In genomic region chr18:24987271-24987932, GRCh38 we compare ENCODE assay signal across 13 cellular contexts.
DNase-seq lines count a peak whose midpoint lies in the region; ATAC-seq and TF ChIP-seq lines count a peak whose summit lies in the region.
"Had no signal": no experiment of that assay in that cellular context is flagged by ENCODE, and none has a peak within 500 bp of the region (broad histone marks: within the 10 kb centered on the region; RNA-seq: fewer than 3 reads in every experiment).

No MANE protein-coding gene starts in this region.

- H3K4me1 ChIP-seq in heart left ventricle: peaks cover 0 to 34% (median 9%) of the 10 kb centered on the region in 12 donors
- H3K4me1 ChIP-seq: adrenal gland had no signal

- H3K36me3 ChIP-seq in heart left ventricle: no peaks in the 10 kb centered on the region
- H3K36me3 ChIP-seq: adrenal gland had no signal

- peak overlapping the region; percentile 6 to 73 (median 55) for H3K27ac ChIP-seq in heart left ventricle
- H3K27ac ChIP-seq: adrenal gland had no signal

- DNase-seq in AG09319 (ENCODE audit: extremely low read depth, low read depth) (peak; percentile 32), heart left ventricle (peak in 3 of 5 donors; percentile 25 to 59 (median 41)), omental fat pad (ENCODE audit: low spot score) (no peak), NCI-H2029 (lab: John Stamatoyannopoulos, UW) (no peak)
- DNase-seq in stimulated activated CD4-positive, alpha-beta T cell treated with anti-CD3 and anti-CD28 coated beads, Interleukin-2, amount 100 ng/mL, for 48 hours: no peak
- no peak for DNase-seq in activated CD4-positive, alpha-beta T cell treated with anti-CD3 and anti-CD28 coated beads for 36 hours
- DNase-seq: activated CD8-positive, alpha-beta memory T cell treated with anti-CD3 and anti-CD28 coated beads for 24 hours; adrenal gland; NCI-H82; stimulated activated naive CD4-positive, alpha-beta T cell; T-helper 1 cell had no signal

- no peak for TF ChIP-seq CTCF in AG09319 (IDR thresholded peaks at IDR 0.05; ENCODE audit: low read depth, low read length)
- TF ChIP-seq CTCF in heart left ventricle (IDR thresholded peaks at IDR 0.05): no peak
- no peak for TF ChIP-seq CTCF in omental fat pad (IDR thresholded peaks at IDR 0.05)

- H3K27ac Mint-ChIP-seq in activated CD4-positive, alpha-beta T cell treated with anti-CD3 and anti-CD28 coated beads for 36 hours: no peak overlapping the region

- H3K36me3 Mint-ChIP-seq in activated CD4-positive, alpha-beta T cell treated with anti-CD3 and anti-CD28 coated beads for 36 hours (ENCODE audit: low read depth): no peaks in the 10 kb centered on the region

- H3K27me3 ChIP-seq in heart left ventricle: no peaks in the 10 kb centered on the region
- H3K27me3 ChIP-seq: adrenal gland had no signal

- intact Hi-C loops in heart left ventricle (cut with DNase I): loop anchor here in 3 of 10 donors (5.0 to 10.0 kb wide), 3 partner anchors 57 to 365 kb away; partner anchors contain the start of gene ZNF521 (in 2 of the 3)
- intact Hi-C loops in activated CD4-positive, alpha-beta T cell treated with anti-CD3 and anti-CD28 coated beads for 36 hours (cut with DNase I, micrococcal nuclease): no loop called here

- peak; percentile 90 for ATAC-seq in SK-N-SH treated with all-trans-retinoic acid at 6 μM for 48 hours
- peak; percentile 70 to 83 (median 74) for ATAC-seq in heart left ventricle
- peak; percentile 13 for ATAC-seq in omental fat pad (ENCODE audit: low FRiP score)
- ATAC-seq in HG02763 (IDR thresholded peaks at IDR 0.05; ENCODE audit: unreplicated experiment): no peak
- no peak for ATAC-seq in activated CD4-positive, alpha-beta T cell treated with anti-CD3 and anti-CD28 coated beads for 36 hours

- no peaks in the 10 kb centered on the region for H3K4me1 Mint-ChIP-seq in activated CD4-positive, alpha-beta T cell treated with anti-CD3 and anti-CD28 coated beads for 36 hours

- H3K4me3 Mint-ChIP-seq in activated CD4-positive, alpha-beta T cell treated with anti-CD3 and anti-CD28 coated beads for 36 hours: no peak overlapping the region

- peak overlapping the region in 7 of 12 donors; percentile 13 to 42 (median 26) for H3K4me3 ChIP-seq in heart left ventricle
- H3K4me3 ChIP-seq: adrenal gland had no signal

- POLR2A ChIA-PET in activated CD4-positive, alpha-beta T cell treated with anti-CD3 and anti-CD28 coated beads for 36 hours (lab: Charles Lee): no interaction called here

- peaks cover 2% of the 10 kb centered on the region for H3K27me3 Mint-ChIP-seq in activated CD4-positive, alpha-beta T cell treated with anti-CD3 and anti-CD28 coated beads for 36 hours

- 48 to 57% (median 52%) methylated on average over 8 of the region's 8 CpGs for WGBS in heart left ventricle, 4 donors

- H3K9me3 ChIP-seq in heart left ventricle: no peaks in the 10 kb centered on the region
- H3K9me3 ChIP-seq: adrenal gland had no signal

- H3K9me3 Mint-ChIP-seq in activated CD4-positive, alpha-beta T cell treated with anti-CD3 and anti-CD28 coated beads for 36 hours (ENCODE audit: low read depth): no peaks in the 10 kb centered on the region

- TF ChIP-seq POLR2A in heart left ventricle (IDR thresholded peaks at IDR 0.05): no peak

- CTCF ChIA-PET in activated CD4-positive, alpha-beta T cell treated with anti-CD3 and anti-CD28 coated beads for 36 hours (lab: Charles Lee): no interaction called here

TF ChIP-seq in SK-N-SH treated with all-trans-retinoic acid at 6 μM for 48 hours, 23 proteins besides CTCF, POLR2A, EP300 and RAD21:
- TF ChIP-seq RARB (CRISPR knock-in tag; IDR thresholded peaks at IDR 0.05) (no peak), GLIS3 (CRISPR knock-in tag; IDR thresholded peaks at IDR 0.05) (no peak), CSRNP3 (CRISPR knock-in tag; IDR thresholded peaks at IDR 0.05) (no peak), PPARA (CRISPR knock-in tag; IDR thresholded peaks at IDR 0.05; ENCODE audit: borderline replicate concordance) (no peak), OSR1 (CRISPR knock-in tag; IDR thresholded peaks at IDR 0.05) (no peak), ZNF8 (CRISPR knock-in tag; IDR thresholded peaks at IDR 0.05) (no peak), ZNF70 (CRISPR knock-in tag; IDR thresholded peaks at IDR 0.05) (no peak), ESRRG (CRISPR knock-in tag; IDR thresholded peaks at IDR 0.05) (no peak), ARNTL (CRISPR knock-in tag; IDR thresholded peaks at IDR 0.05; ENCODE audit: borderline replicate concordance, low read depth) (no peak), ZC3H10 (CRISPR knock-in tag; IDR thresholded peaks at IDR 0.05) (no peak), TSHZ2 (CRISPR knock-in tag; IDR thresholded peaks at IDR 0.05) (no peak), TCF4 (CRISPR knock-in tag; IDR thresholded peaks at IDR 0.05; ENCODE audit: borderline replicate concordance) (no peak), TOX (CRISPR knock-in tag; IDR thresholded peaks at IDR 0.05; ENCODE audit: borderline replicate concordance) (no peak), PATZ1 (CRISPR knock-in tag; IDR thresholded peaks at IDR 0.05; ENCODE audit: borderline replicate concordance) (no peak)
- TF ChIP-seq, protein P1, sequence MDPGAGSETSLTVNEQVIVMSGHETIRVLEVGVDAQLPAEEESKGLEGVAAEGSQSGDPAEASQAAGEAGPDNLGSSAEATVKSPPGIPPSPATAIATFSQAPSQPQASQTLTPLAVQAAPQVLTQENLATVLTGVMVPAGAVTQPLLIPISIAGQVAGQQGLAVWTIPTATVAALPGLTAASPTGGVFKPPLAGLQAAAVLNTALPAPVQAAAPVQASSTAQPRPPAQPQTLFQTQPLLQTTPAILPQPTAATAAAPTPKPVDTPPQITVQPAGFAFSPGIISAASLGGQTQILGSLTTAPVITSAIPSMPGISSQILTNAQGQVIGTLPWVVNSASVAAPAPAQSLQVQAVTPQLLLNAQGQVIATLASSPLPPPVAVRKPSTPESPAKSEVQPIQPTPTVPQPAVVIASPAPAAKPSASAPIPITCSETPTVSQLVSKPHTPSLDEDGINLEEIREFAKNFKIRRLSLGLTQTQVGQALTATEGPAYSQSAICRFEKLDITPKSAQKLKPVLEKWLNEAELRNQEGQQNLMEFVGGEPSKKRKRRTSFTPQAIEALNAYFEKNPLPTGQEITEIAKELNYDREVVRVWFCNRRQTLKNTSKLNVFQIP (CRISPR knock-in tag; IDR thresholded peaks at IDR 0.05; ENCODE audit: borderline replicate concordance, low read depth): no peak

Comparison
In these comparisons a context has a peak if more than half of its experiments do, and no peak if none do; other contexts are left out.
1. DNase-seq: peak in AG09319 (single experiment) and heart left ventricle (3 of 5); none in omental fat pad (single experiment), NCI-H2029 (single experiment), stimulated activated CD4-positive, alpha-beta T cell treated with anti-CD3 and anti-CD28 coated beads, Interleukin-2, amount 100 ng/mL, for 48 hours (0 of 2) and activated CD4-positive, alpha-beta T cell treated with anti-CD3 and anti-CD28 coated beads for 36 hours (single experiment).
2. ATAC-seq: peak in SK-N-SH treated with all-trans-retinoic acid at 6 μM for 48 hours (single experiment), heart left ventricle (4 of 4) and omental fat pad (single experiment); none in HG02763 (single experiment) and activated CD4-positive, alpha-beta T cell treated with anti-CD3 and anti-CD28 coated beads for 36 hours (single experiment).